In genomic region chr1:234881893-234882771, GRCh38 we compare ENCODE assay signal across 8 cellular contexts.
A peak's percentile ranks its signal among the peaks of the same experiment; 100 is the strongest.
DNase-seq lines count a peak whose midpoint lies in the region; ATAC-seq and TF ChIP-seq lines count a peak whose summit lies in the region.

No MANE protein-coding gene starts in this region.

- no peak overlapping the region for H3K4me3 ChIP-seq in OCI-LY7 (ENCODE audit: low read depth, low read length, poor library complexity, severe bottlenecking)

- no peaks in the 10 kb centered on the region for H3K36me3 ChIP-seq in OCI-LY7 (ENCODE audit: insufficient read depth, low read length)

- peak; percentile 68 for ATAC-seq in HG02623 (IDR thresholded peaks at IDR 0.05; ENCODE audit: unreplicated experiment)
- ATAC-seq in left cardiac atrium: no peak

- no peak for TF ChIP-seq CTCF in OCI-LY7 (conservative IDR thresholded peaks at IDR 0.05; ENCODE audit: low read length)

- H3K27ac Mint-ChIP-seq in activated CD4-positive, alpha-beta memory T cell treated with anti-CD3 and anti-CD28 coated beads for 36 hours: peak overlapping the region; percentile 59
- H3K27ac Mint-ChIP-seq in activated CD4-positive, alpha-beta memory T cell treated with anti-CD3 and anti-CD28 coated beads, Interleukin-2, amount 10 ng/mL, durations not matched to agents 7 days and 5 days: no peak overlapping the region

- intact Hi-C loops in activated CD4-positive, alpha-beta memory T cell treated with anti-CD3 and anti-CD28 coated beads for 36 hours (cut with micrococcal nuclease): loop anchor here (1.0 to 5.0 kb wide), 7 partner anchors 39 to 151 kb away; no protein-coding TSS in a partner anchor
- intact Hi-C loops in OCI-LY7 (cut with micrococcal nuclease; ENCODE audit: unreplicated experiment): no loop called here
- intact Hi-C loops in left cardiac atrium (cut with DNase I): loop anchor here in 1 of 2 donors (10.0 kb wide), 1 partner anchor 157 kb away; no protein-coding TSS in a partner anchor

- H3K4me1 ChIP-seq in OCI-LY7 (ENCODE audit: insufficient read depth, low read length, poor library complexity, severe bottlenecking): peaks cover 32% of the 10 kb centered on the region

- no peaks in the 10 kb centered on the region for H3K79me2 ChIP-seq in OCI-LY7 (ENCODE audit: insufficient read depth, low read depth, low read length)

- no peaks in the 10 kb centered on the region for H3K27me3 Mint-ChIP-seq in activated CD4-positive, alpha-beta memory T cell treated with anti-CD3 and anti-CD28 coated beads for 36 hours
- H3K27me3 Mint-ChIP-seq in activated CD4-positive, alpha-beta memory T cell treated with anti-CD3 and anti-CD28 coated beads, Interleukin-2, amount 10 ng/mL, durations not matched to agents 7 days and 5 days: peaks cover 2% of the 10 kb centered on the region

- peak; percentile 72 for DNase-seq in activated CD4-positive, alpha-beta memory T cell treated with anti-CD3 and anti-CD28 coated beads for 36 hours
- DNase-seq in activated CD4-positive, alpha-beta memory T cell treated with anti-CD3 and anti-CD28 coated beads, Interleukin-2, amount 10 ng/mL, durations not matched to agents 7 days and 5 days: no peak
- DNase-seq in OCI-LY7 (ENCODE audit: low spot score) (peak; percentile 20), cerebellar cortex (ENCODE audit: low spot score) (no peak), erythroblast (lab: John Stamatoyannopoulos, UW) (no peak), left cardiac atrium (no peak)
- DNase-seq in stimulated activated CD4-positive, alpha-beta T cell treated with anti-CD3 and anti-CD28 coated beads, Interleukin-4, amount 100 ng/mL, for 24 hours: peak; percentile 57

- peak overlapping the region; percentile 57 for H2AFZ ChIP-seq in OCI-LY7 (ENCODE audit: low read length)

- CTCF ChIA-PET in activated CD4-positive, alpha-beta memory T cell treated with anti-CD3 and anti-CD28 coated beads for 36 hours (lab: Charles Lee): interaction anchor here (1.3 kb wide), 1 partner anchor 158 kb away, joined by 4 read pairs; no protein-coding TSS in a partner anchor
- CTCF ChIA-PET in activated CD4-positive, alpha-beta memory T cell treated with anti-CD3 and anti-CD28 coated beads, Interleukin-2, amount 10 ng/mL, durations not matched to agents 7 days and 5 days (lab: Charles Lee): interaction anchor here (0.7 to 1.6 kb wide), 2 partner anchors 95 to 202 kb away, joined by 3 to 4 read pairs; no protein-coding TSS in a partner anchor
- CTCF ChIA-PET in OCI-LY7 (lab: Charles Lee; ENCODE audit: unreplicated experiment): interaction anchor here (0.7 kb wide), 1 partner anchor 197 kb away, joined by 3 read pairs; no protein-coding TSS in a partner anchor

- H3K4me1 Mint-ChIP-seq in activated CD4-positive, alpha-beta memory T cell treated with anti-CD3 and anti-CD28 coated beads for 36 hours (ENCODE audit: low read depth): peaks cover 40% of the 10 kb centered on the region
- peaks cover 38% of the 10 kb centered on the region for H3K4me1 Mint-ChIP-seq in activated CD4-positive, alpha-beta memory T cell treated with anti-CD3 and anti-CD28 coated beads, Interleukin-2, amount 10 ng/mL, durations not matched to agents 7 days and 5 days

- peak overlapping the region; percentile 48 for H3K4me2 ChIP-seq in OCI-LY7 (ENCODE audit: low read length)

- no peaks in the 10 kb centered on the region for H4K20me1 ChIP-seq in OCI-LY7 (ENCODE audit: insufficient read depth, low read length)

- no peak for TF ChIP-seq POLR2A in erythroblast (IDR thresholded peaks at IDR 0.05; ENCODE audit: low read length)

- no peaks in the 10 kb centered on the region for H3K9me3 ChIP-seq in OCI-LY7 (ENCODE audit: low read length)

- no peaks in the 10 kb centered on the region for H3K9me3 Mint-ChIP-seq in activated CD4-positive, alpha-beta memory T cell treated with anti-CD3 and anti-CD28 coated beads for 36 hours
- H3K9me3 Mint-ChIP-seq in activated CD4-positive, alpha-beta memory T cell treated with anti-CD3 and anti-CD28 coated beads, Interleukin-2, amount 10 ng/mL, durations not matched to agents 7 days and 5 days: no peaks in the 10 kb centered on the region

- POLR2A ChIA-PET in activated CD4-positive, alpha-beta memory T cell treated with anti-CD3 and anti-CD28 coated beads for 36 hours (lab: Charles Lee): no interaction called here
- POLR2A ChIA-PET in activated CD4-positive, alpha-beta memory T cell treated with anti-CD3 and anti-CD28 coated beads, Interleukin-2, amount 10 ng/mL, durations not matched to agents 7 days and 5 days (lab: Charles Lee): interaction anchor here (0.8 kb wide), 1 partner anchor 44 kb away, joined by 3 read pairs; no protein-coding TSS in a partner anchor
- POLR2A ChIA-PET in OCI-LY7 (lab: Charles Lee): interaction anchor here (0.6 to 1.3 kb wide), 2 partner anchors 63 to 79 kb away, joined by 3 read pairs; no protein-coding TSS in a partner anchor

- H3K4me3 Mint-ChIP-seq in activated CD4-positive, alpha-beta memory T cell treated with anti-CD3 and anti-CD28 coated beads for 36 hours: no peak overlapping the region
- H3K4me3 Mint-ChIP-seq in activated CD4-positive, alpha-beta memory T cell treated with anti-CD3 and anti-CD28 coated beads, Interleukin-2, amount 10 ng/mL, durations not matched to agents 7 days and 5 days: no peak overlapping the region

- no peak overlapping the region for H3K27ac ChIP-seq in OCI-LY7 (ENCODE audit: low read depth, low read length, poor library complexity, severe bottlenecking)

- no TSS peak for BruUV-seq in OCI-LY7 (replicated peaks; lab: Mats Ljungman, UMichigan)

- peaks cover 1% of the 10 kb centered on the region for H3K36me3 Mint-ChIP-seq in activated CD4-positive, alpha-beta memory T cell treated with anti-CD3 and anti-CD28 coated beads for 36 hours
- no peaks in the 10 kb centered on the region for H3K36me3 Mint-ChIP-seq in activated CD4-positive, alpha-beta memory T cell treated with anti-CD3 and anti-CD28 coated beads, Interleukin-2, amount 10 ng/mL, durations not matched to agents 7 days and 5 days (ENCODE audit: low read depth)

- H3K9me2 ChIP-seq in OCI-LY7 (ENCODE audit: insufficient read depth, low read length): no peaks in the 10 kb centered on the region

Comparison
In these comparisons a context has a peak if more than half of its experiments do, and no peak if none do; other contexts are left out.
1. DNase-seq: peak in activated CD4-positive, alpha-beta memory T cell treated with anti-CD3 and anti-CD28 coated beads for 36 hours (single experiment), OCI-LY7 (single experiment) and stimulated activated CD4-positive, alpha-beta T cell treated with anti-CD3 and anti-CD28 coated beads, Interleukin-4, amount 100 ng/mL, for 24 hours (single experiment); none in activated CD4-positive, alpha-beta memory T cell treated with anti-CD3 and anti-CD28 coated beads, Interleukin-2, amount 10 ng/mL, durations not matched to agents 7 days and 5 days (single experiment), cerebellar cortex (single experiment), erythroblast (0 of 2) and left cardiac atrium (single experiment).